12 cellular contexts compared by ENCODE assay signal in the genomic region with DNA sequence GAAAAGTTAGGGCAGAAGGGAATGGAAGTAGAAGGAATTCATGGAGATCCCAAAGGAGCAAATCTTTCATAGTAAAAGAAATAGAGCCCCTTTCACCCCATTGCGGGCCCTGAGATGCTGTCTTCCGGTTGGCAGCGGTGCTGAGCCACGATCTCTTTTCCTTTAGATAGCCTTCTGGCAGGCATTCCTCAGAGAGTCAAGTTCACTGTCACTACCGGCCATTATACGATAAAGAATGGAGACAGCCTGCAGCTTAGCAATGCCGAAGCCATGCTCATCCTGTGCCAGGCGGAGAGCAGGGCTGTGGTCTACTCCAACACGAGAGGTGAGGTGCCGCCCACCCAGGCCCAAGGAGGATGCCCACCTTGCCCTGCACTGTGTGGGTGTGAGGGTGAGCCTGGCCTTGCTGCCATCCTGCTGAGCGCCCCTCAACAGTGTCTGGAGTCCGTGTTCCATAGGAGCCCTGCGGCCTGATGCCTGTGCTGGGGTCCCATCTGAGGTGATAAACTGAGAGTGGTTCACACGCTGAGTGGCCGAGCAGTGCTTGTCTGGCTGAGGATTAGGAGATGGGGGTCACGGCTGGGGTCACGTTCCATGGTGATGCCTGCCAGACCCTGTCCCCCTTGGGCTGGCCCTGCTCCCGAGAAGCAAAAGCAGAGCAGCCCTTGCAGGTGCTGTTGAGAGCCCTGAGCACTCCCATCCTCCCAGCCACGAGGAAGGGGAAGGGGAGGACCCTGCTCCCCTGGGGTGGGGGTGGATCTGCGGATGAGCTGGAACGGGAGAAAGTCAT. TPM values are rescaled to one million over a fixed set of nuclear protein-coding genes. Genes with fewer than 3 reads are reported as not detected.
DNase-seq lines count a peak whose midpoint lies in the region; ATAC-seq and TF ChIP-seq lines count a peak whose summit lies in the region.
"Had no signal": no experiment of that assay in that cellular context is flagged by ENCODE, and none has a peak within 500 bp of the region (broad histone marks: within the 10 kb centered on the region; RNA-seq: fewer than 3 reads in every experiment).

No MANE protein-coding gene starts in this region.

- H3K4me3 ChIP-seq in coronary artery (no peak overlapping the region), thymus (ENCODE audit: low read length) (no peak overlapping the region)

- H3K27me3 ChIP-seq in thymus (ENCODE audit: control insufficient read depth, insufficient read depth), result no peaks in the 10 kb centered on the region

- H3K36me3 ChIP-seq in thymus (ENCODE audit: control insufficient read depth, insufficient read depth), result peaks cover 68% of the 10 kb centered on the region

- TF ChIP-seq CTCF in coronary artery (IDR thresholded peaks at IDR 0.05) (no peak), glutamatergic neuron (IDR thresholded peaks at IDR 0.05; ENCODE audit: partially characterized antibody, unreplicated experiment) (no peak)

- peak overlapping the region in 1 of 2 donors; percentile 47 for H3K27ac ChIP-seq in coronary artery
- peak overlapping the region; percentile 46 for H3K27ac ChIP-seq in thymus (ENCODE audit: low read depth)

- no peak for ATAC-seq in GM19023 (IDR thresholded peaks at IDR 0.05; ENCODE audit: unreplicated experiment)

- WGBS in thymus, result 95% methylated on average over 21 of the region's 21 CpGs

- no peaks in the 10 kb centered on the region for H3K27me3 Mint-ChIP-seq in activated T-cell treated with anti-CD3 and anti-CD28 coated beads, Interleukin-2, amount 50 U/mL, for 24 hours
- no peaks in the 10 kb centered on the region for H3K27me3 Mint-ChIP-seq in glutamatergic neuron (ENCODE audit: unreplicated experiment)

- no peaks in the 10 kb centered on the region for H3K9me3 ChIP-seq in thymus (ENCODE audit: control insufficient read depth)

- H3K27ac Mint-ChIP-seq in activated T-cell treated with anti-CD3 and anti-CD28 coated beads, Interleukin-2, amount 50 U/mL, for 24 hours, result peak overlapping the region; percentile 97
- H3K27ac Mint-ChIP-seq in glutamatergic neuron (ENCODE audit: unreplicated experiment), result no peak overlapping the region

- H3K4me1 Mint-ChIP-seq in activated T-cell treated with anti-CD3 and anti-CD28 coated beads, Interleukin-2, amount 50 U/mL, for 24 hours (ENCODE audit: low read depth), result peaks cover 86% of the 10 kb centered on the region
- H3K4me1 Mint-ChIP-seq in glutamatergic neuron (ENCODE audit: low read depth, unreplicated experiment), result no peaks in the 10 kb centered on the region

- H3K4me1 ChIP-seq in thymus (ENCODE audit: control insufficient read depth, insufficient read depth, low read length), result peaks cover 35% of the 10 kb centered on the region

- peak; percentile 28 for DNase-seq in activated T-cell treated with anti-CD3 and anti-CD28 coated beads, Interleukin-2, amount 50 U/mL, for 24 hours
- DNase-seq in activated T-cell treated with anti-CD3 and anti-CD28 coated beads for 4 hours (no peak), coronary artery (ENCODE audit: low spot score) (peak; percentile 40), mesenteric fat pad (ENCODE audit: low spot score) (peak; percentile 59), glutamatergic neuron (no peak), HUDEP-2 (lab: John Stamatoyannopoulos, UW; ENCODE audit: unreplicated experiment in 76 of 76) (no peak)
- DNase-seq: activated T-cell treated with anti-CD3 and anti-CD28 coated beads, Interleukin-2, amount 50 U/mL, for 48 hours; IMR-90; NCI-H1694 had no signal

- H3K4me3 Mint-ChIP-seq in activated T-cell treated with anti-CD3 and anti-CD28 coated beads, Interleukin-2, amount 50 U/mL, for 24 hours, result no peak overlapping the region
- no peak overlapping the region for H3K4me3 Mint-ChIP-seq in glutamatergic neuron (ENCODE audit: unreplicated experiment)
- H3K4me3 Mint-ChIP-seq: mesothelial cell of epicardium had no signal

- peaks cover 93% of the 10 kb centered on the region for H3K36me3 Mint-ChIP-seq in activated T-cell treated with anti-CD3 and anti-CD28 coated beads, Interleukin-2, amount 50 U/mL, for 24 hours (ENCODE audit: low read depth)
- peaks cover 12% of the 10 kb centered on the region for H3K36me3 Mint-ChIP-seq in glutamatergic neuron (ENCODE audit: unreplicated experiment)

- H3K9me3 Mint-ChIP-seq in activated T-cell treated with anti-CD3 and anti-CD28 coated beads, Interleukin-2, amount 50 U/mL, for 24 hours, result no peaks in the 10 kb centered on the region
- H3K9me3 Mint-ChIP-seq in glutamatergic neuron (ENCODE audit: unreplicated experiment), result peaks cover 2% of the 10 kb centered on the region
- H3K9me3 Mint-ChIP-seq: mesothelial cell of epicardium had no signal

RNA-seq across cellular contexts. Expression of a gene that starts 20.4 kb away (rescaled TPM):
- total RNA-seq in mesenteric fat pad (3.6 TPM), glutamatergic neuron (ENCODE audit: unreplicated experiment) (22.1 TPM)
- 12.7 TPM for polyA plus RNA-seq in thymus

RNA-seq across cellular contexts. Expression of a gene that starts 46.7 kb away (rescaled TPM):
- total RNA-seq in mesenteric fat pad (10.8 TPM), glutamatergic neuron (ENCODE audit: unreplicated experiment) (64.6 TPM)
- polyA plus RNA-seq in thymus, result 47.4 TPM

Comparison
In these comparisons a context has a peak if more than half of its experiments do, and no peak if none do; other contexts are left out.
1. DNase-seq: peak in activated T-cell treated with anti-CD3 and anti-CD28 coated beads, Interleukin-2, amount 50 U/mL, for 24 hours (single experiment), coronary artery (single experiment) and mesenteric fat pad (single experiment); none in activated T-cell treated with anti-CD3 and anti-CD28 coated beads for 4 hours (single experiment), glutamatergic neuron (single experiment) and HUDEP-2 (0 of 76).